ENCODE assay signal across 19 cellular contexts in genomic region chr7:44156453-44157010, GRCh38. TPM values are rescaled to one million over a fixed set of nuclear protein-coding genes. Genes with fewer than 3 reads are reported as not detected.
"Had no signal": no experiment of that assay in that cellular context is flagged by ENCODE, and none has a peak within 500 bp of the region (broad histone marks: within the 10 kb centered on the region; RNA-seq: fewer than 3 reads in every experiment).

No MANE protein-coding gene starts in this region.

- H3K27ac Mint-ChIP-seq: mesothelial cell of epicardium, nephron had no signal

- H3K36me3 Mint-ChIP-seq: mesothelial cell of epicardium had no signal

- H3K4me1 Mint-ChIP-seq: mesothelial cell of epicardium had no signal

- ATAC-seq: foreskin keratinocyte had no signal

- H3K9me3 Mint-ChIP-seq: mesothelial cell of epicardium, nephron had no signal

- DNase-seq: dermis blood vessel endothelial cell; erythroblast; foreskin keratinocyte; kidney glomerular epithelial cell; stimulated activated CD4-positive, alpha-beta T cell treated with anti-CD3 and anti-CD28 coated beads, Interleukin-12 subunit alpha, Interleukin-12 subunit beta, amount 100 ng/mL, for 4 hours; stimulated activated naive CD4-positive, alpha-beta T cell; stomach; substantia nigra; transverse colon had no signal

- H3K4me3 Mint-ChIP-seq: mesothelial cell of epicardium, nephron had no signal

RNA-seq across cellular contexts. Expression of gene MYL7, which starts 15.4 kb away (rescaled TPM):
- total RNA-seq: dermis blood vessel endothelial cell, endothelial cell of umbilical vein, foreskin keratinocyte, mucosa of gallbladder, myocyte, osteoblast, pulmonary artery endothelial cell, sigmoid colon, stomach, thoracic aorta, transverse colon, ureter had no signal

RNA-seq across cellular contexts. Expression of gene GCK, which starts 32.7 kb away (rescaled TPM):
- total RNA-seq: dermis blood vessel endothelial cell, osteoblast had no signal
